ENCODE assay signal across 18 cellular contexts in genomic region chr2:231386446-231386845, GRCh38. TPM values are rescaled to one million over a fixed set of nuclear protein-coding genes. Genes with fewer than 3 reads are reported as not detected.
DNase-seq lines count a peak whose midpoint lies in the region; ATAC-seq and TF ChIP-seq lines count a peak whose summit lies in the region.
"Had no signal": no experiment of that assay in that cellular context is flagged by ENCODE, and none has a peak within 500 bp of the region (broad histone marks: within the 10 kb centered on the region; RNA-seq: fewer than 3 reads in every experiment).

No MANE protein-coding gene starts in this region.

- in situ Hi-C loops in astrocyte of the spinal cord (cut with HindIII; ENCODE audit: low sequenced_read_pairs), result no loop called here

- no peaks in the 10 kb centered on the region for H4K20me1 ChIP-seq in BLaER1

- H3K4me3 Mint-ChIP-seq in activated CD4-positive, alpha-beta memory T cell treated with anti-CD3 and anti-CD28 coated beads, Interleukin-2, amount 10 ng/mL, durations not matched to agents 7 days and 5 days, result no peak overlapping the region
- no peak overlapping the region for H3K4me3 Mint-ChIP-seq in activated T-helper 2 cell treated with anti-CD3 and anti-CD28 coated beads, Interferon-gamma antibody, Interleukin-2, Interleukin-4, amounts not matched to agents 10 μg/mL and 5 μg/mL and 100 μg/mL, durations not matched to agents 14 hours and 24 hours and 36 hours (ENCODE audit: low read depth)
- H3K4me3 Mint-ChIP-seq: activated naive CD8-positive, alpha-beta T cell treated with anti-CD3 and anti-CD28 coated beads, Interleukin-2, amount 50 U/mL, for 24 hours; CD8-positive, alpha-beta T cell; naive B cell had no signal

- CTCF ChIA-PET in activated CD4-positive, alpha-beta memory T cell treated with anti-CD3 and anti-CD28 coated beads, Interleukin-2, amount 10 ng/mL, durations not matched to agents 7 days and 5 days (lab: Charles Lee), result interaction anchor here (0.6 kb wide), 1 partner anchor 120 kb away, joined by 3 read pairs; no protein-coding TSS in a partner anchor
- CTCF ChIA-PET in RWPE1 (lab: Yijun Ruan, JAX), result interaction anchor here (0.6 kb wide), 3 partner anchors 81 to 1519 kb away, joined by 3 read pairs; no protein-coding TSS in a partner anchor

- no peaks in the 10 kb centered on the region for H3K36me3 ChIP-seq in BLaER1
- H3K36me3 ChIP-seq: SJCRH30, WERI-Rb-1 had no signal

- no peaks in the 10 kb centered on the region for H3K4me1 Mint-ChIP-seq in activated CD4-positive, alpha-beta memory T cell treated with anti-CD3 and anti-CD28 coated beads, Interleukin-2, amount 10 ng/mL, durations not matched to agents 7 days and 5 days
- no peaks in the 10 kb centered on the region for H3K4me1 Mint-ChIP-seq in activated T-helper 2 cell treated with anti-CD3 and anti-CD28 coated beads, Interferon-gamma antibody, Interleukin-2, Interleukin-4, amounts not matched to agents 10 μg/mL and 5 μg/mL and 100 μg/mL, durations not matched to agents 14 hours and 24 hours and 36 hours (ENCODE audit: low read depth)

- no peak for ATAC-seq in esophagus mucosa
- ATAC-seq: activated naive CD8-positive, alpha-beta T cell treated with anti-CD3 and anti-CD28 coated beads, Interleukin-2, amount 50 U/mL, for 24 hours; CD8-positive, alpha-beta T cell; right cardiac atrium had no signal

- peaks cover 9% of the 10 kb centered on the region for H3K9me3 Mint-ChIP-seq in activated CD4-positive, alpha-beta memory T cell treated with anti-CD3 and anti-CD28 coated beads, Interleukin-2, amount 10 ng/mL, durations not matched to agents 7 days and 5 days
- H3K9me3 Mint-ChIP-seq in activated T-helper 2 cell treated with anti-CD3 and anti-CD28 coated beads, Interferon-gamma antibody, Interleukin-2, Interleukin-4, amounts not matched to agents 10 μg/mL and 5 μg/mL and 100 μg/mL, durations not matched to agents 14 hours and 24 hours and 36 hours, result peaks cover 14% of the 10 kb centered on the region

- H3K4me1 ChIP-seq in BLaER1, result peaks cover 85% of the 10 kb centered on the region

- H3K4me3 ChIP-seq in BLaER1, result no peak overlapping the region
- H3K4me3 ChIP-seq in astrocyte of the spinal cord (ENCODE audit: low read depth, low read length), result no peak overlapping the region
- H3K4me3 ChIP-seq: SJCRH30 had no signal

- intact Hi-C loops in activated T-helper 2 cell treated with anti-CD3 and anti-CD28 coated beads, Interferon-gamma antibody, Interleukin-2, Interleukin-4, amounts not matched to agents 10 μg/mL and 5 μg/mL and 100 μg/mL, durations not matched to agents 14 hours and 24 hours and 36 hours (cut with micrococcal nuclease), result no loop called here

- DNase-seq in LHCN-M2 (ENCODE audit: low read depth) (peak; percentile 79), astrocyte of the spinal cord (ENCODE audit: low read depth, low spot score) (peak; percentile 84), kidney glomerular epithelial cell (lab: John Stamatoyannopoulos, UW) (peak; percentile 48), RWPE1 (ENCODE audit: low spot score) (no peak)
- DNase-seq in activated CD4-positive, alpha-beta memory T cell treated with anti-CD3 and anti-CD28 coated beads, Interleukin-2, amount 10 ng/mL, durations not matched to agents 7 days and 5 days, result no peak
- DNase-seq in activated T-helper 2 cell treated with anti-CD3 and anti-CD28 coated beads, Interferon-gamma antibody, Interleukin-2, Interleukin-4, amounts not matched to agents 10 μg/mL and 5 μg/mL and 100 μg/mL, durations not matched to agents 14 hours and 24 hours and 36 hours (ENCODE audit: low spot score), result no peak
- DNase-seq: activated naive CD8-positive, alpha-beta T cell treated with anti-CD3 and anti-CD28 coated beads, Interleukin-2, amount 50 U/mL, for 24 hours; CD8-positive, alpha-beta T cell; dermis blood vessel endothelial cell; naive B cell; NCI-H1694 treated with DMSO at 0.1 percent for 48 hours; NCI-H748 treated with DMSO at 0.1 percent for 48 hours; right cardiac atrium; SJCRH30; stimulated activated naive CD4-positive, alpha-beta T cell treated with Interleukin-2 at 50 U/mL for 16 hours; WERI-Rb-1 had no signal

- peak overlapping the region; percentile 42 for H3K4me2 ChIP-seq in BLaER1

- POLR2A ChIA-PET in activated CD4-positive, alpha-beta memory T cell treated with anti-CD3 and anti-CD28 coated beads, Interleukin-2, amount 10 ng/mL, durations not matched to agents 7 days and 5 days (lab: Charles Lee), result no interaction called here
- POLR2A ChIA-PET in RWPE1 (lab: Yijun Ruan, JAX; ENCODE audit: low non-redundant PET), result no interaction called here

- peaks cover 16% of the 10 kb centered on the region for H3K9me3 ChIP-seq in BLaER1

- H3K27ac ChIP-seq in BLaER1 (peak overlapping the region; percentile 14), RWPE1 (no peak overlapping the region)
- H3K27ac ChIP-seq: SJCRH30, WERI-Rb-1 had no signal

- no peaks in the 10 kb centered on the region for H3K27me3 ChIP-seq in BLaER1
- H3K27me3 ChIP-seq: SJCRH30 had no signal

- no peak overlapping the region for H3K27ac Mint-ChIP-seq in activated CD4-positive, alpha-beta memory T cell treated with anti-CD3 and anti-CD28 coated beads, Interleukin-2, amount 10 ng/mL, durations not matched to agents 7 days and 5 days
- no peak overlapping the region for H3K27ac Mint-ChIP-seq in activated T-helper 2 cell treated with anti-CD3 and anti-CD28 coated beads, Interferon-gamma antibody, Interleukin-2, Interleukin-4, amounts not matched to agents 10 μg/mL and 5 μg/mL and 100 μg/mL, durations not matched to agents 14 hours and 24 hours and 36 hours
- H3K27ac Mint-ChIP-seq: activated naive CD8-positive, alpha-beta T cell treated with anti-CD3 and anti-CD28 coated beads, Interleukin-2, amount 50 U/mL, for 24 hours; CD8-positive, alpha-beta T cell had no signal

- H3K27me3 Mint-ChIP-seq in activated CD4-positive, alpha-beta memory T cell treated with anti-CD3 and anti-CD28 coated beads, Interleukin-2, amount 10 ng/mL, durations not matched to agents 7 days and 5 days, result peaks cover 14% of the 10 kb centered on the region
- peaks cover 2% of the 10 kb centered on the region for H3K27me3 Mint-ChIP-seq in activated T-helper 2 cell treated with anti-CD3 and anti-CD28 coated beads, Interferon-gamma antibody, Interleukin-2, Interleukin-4, amounts not matched to agents 10 μg/mL and 5 μg/mL and 100 μg/mL, durations not matched to agents 14 hours and 24 hours and 36 hours (ENCODE audit: low read depth)

- H3K9ac ChIP-seq in BLaER1, result no peak overlapping the region

- TF ChIP-seq CTCF in astrocyte of the spinal cord (IDR thresholded peaks at IDR 0.05; ENCODE audit: low read depth, low read length) (no peak), RWPE1 (conservative IDR thresholded peaks at IDR 0.05; ENCODE audit: low read depth) (no peak)

- no peaks in the 10 kb centered on the region for H3K36me3 Mint-ChIP-seq in activated CD4-positive, alpha-beta memory T cell treated with anti-CD3 and anti-CD28 coated beads, Interleukin-2, amount 10 ng/mL, durations not matched to agents 7 days and 5 days (ENCODE audit: low read depth)
- H3K36me3 Mint-ChIP-seq in activated T-helper 2 cell treated with anti-CD3 and anti-CD28 coated beads, Interferon-gamma antibody, Interleukin-2, Interleukin-4, amounts not matched to agents 10 μg/mL and 5 μg/mL and 100 μg/mL, durations not matched to agents 14 hours and 24 hours and 36 hours (ENCODE audit: low read depth), result no peaks in the 10 kb centered on the region
- H3K36me3 Mint-ChIP-seq: CD8-positive, alpha-beta T cell had no signal

RNA-seq across cellular contexts. Expression of gene B3GNT7, which starts 9.1 kb away (rescaled TPM):
- total RNA-seq in LHCN-M2 (2014; rRNA removed), result not detected in 2 replicates
- polyA plus RNA-seq in LHCN-M2 (2012), result 0.01 TPM
- under 1 TPM in 1 of 2 experiments, not detected in 1; 0.15 TPM for total RNA-seq in activated CD4-positive, alpha-beta memory T cell treated with anti-CD3 and anti-CD28 coated beads, Interleukin-2, amount 10 ng/mL, durations not matched to agents 7 days and 5 days
- total RNA-seq in esophagus mucosa, result 5.5 TPM
- 0.05 and 0.09 TPM in 2 replicates for total RNA-seq in activated T-helper 2 cell treated with anti-CD3 and anti-CD28 coated beads, Interferon-gamma antibody, Interleukin-2, Interleukin-4, amounts not matched to agents 10 μg/mL and 5 μg/mL and 100 μg/mL, durations not matched to agents 14 hours and 24 hours and 36 hours

Comparison
In these comparisons a context has a peak if more than half of its experiments do, and no peak if none do; other contexts are left out.
1. DNase-seq: peak in LHCN-M2 (single experiment), astrocyte of the spinal cord (single experiment) and kidney glomerular epithelial cell (single experiment); none in activated CD4-positive, alpha-beta memory T cell treated with anti-CD3 and anti-CD28 coated beads, Interleukin-2, amount 10 ng/mL, durations not matched to agents 7 days and 5 days (single experiment), RWPE1 (single experiment) and activated T-helper 2 cell treated with anti-CD3 and anti-CD28 coated beads, Interferon-gamma antibody, Interleukin-2, Interleukin-4, amounts not matched to agents 10 μg/mL and 5 μg/mL and 100 μg/mL, durations not matched to agents 14 hours and 24 hours and 36 hours (single experiment).